ENCODE assay signal across 9 cellular contexts in the genomic region with DNA sequence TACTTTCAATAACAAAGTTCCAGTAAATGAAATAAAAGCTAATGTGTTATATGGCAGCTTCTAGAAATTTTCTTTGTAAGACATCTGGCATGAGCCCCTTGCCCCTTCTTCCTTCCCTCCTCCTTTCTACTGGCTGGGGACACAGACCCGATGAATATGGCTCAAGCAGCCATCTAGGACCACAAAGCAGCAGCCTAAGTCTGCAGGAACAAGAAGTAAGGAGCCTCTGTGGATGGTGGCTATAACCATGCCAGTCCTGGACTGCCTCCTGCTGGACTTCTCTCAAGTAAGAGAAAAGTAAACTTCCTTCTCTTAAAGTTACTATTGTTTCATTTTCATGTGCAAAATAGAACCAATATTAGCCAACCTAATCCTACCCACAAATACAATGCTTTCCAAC.
DNase-seq lines count a peak whose midpoint lies in the region; ATAC-seq, FAIRE-seq and TF ChIP-seq lines count a peak whose summit lies in the region.
"Had no signal": no experiment of that assay in that cellular context is flagged by ENCODE, and none has a peak within 500 bp of the region (broad histone marks: within the 10 kb centered on the region; RNA-seq: fewer than 3 reads in every experiment).

No MANE protein-coding gene starts in this region.

- ATAC-seq in GM19023 (IDR thresholded peaks at IDR 0.05; ENCODE audit: unreplicated experiment) (peak; percentile 40), HG03469 (IDR thresholded peaks at IDR 0.05; ENCODE audit: unreplicated experiment) (no peak)

- DNase-seq in NCI-H82 treated with DMSO at 0.1 percent for 48 hours (lab: John Stamatoyannopoulos, UW; ENCODE audit: unreplicated experiment) (peak; percentile 53), foreskin fibroblast (peak in 1 of 2 donors; percentile 71), small intestine (peak; percentile 31), NCI-H146 (lab: John Stamatoyannopoulos, UW) (no peak), activated T-cell treated with anti-CD3 and anti-CD28 coated beads for 4 hours (no peak)
- DNase-seq in activated CD4-positive, alpha-beta T cell treated with anti-CD3 and anti-CD28 coated beads for 4 hours: no peak
- DNase-seq: naive B cell had no signal

- no peaks in the 10 kb centered on the region for H3K4me1 ChIP-seq in small intestine (ENCODE audit: control insufficient read depth in 2 of 2, insufficient read depth in 1 of 2, low read depth in 1 of 2, low read length in 1 of 2)

- H3K4me3 ChIP-seq in foreskin fibroblast (ENCODE audit: low read depth in 1 of 2, low read length in 2 of 2) (no peak overlapping the region), small intestine (ENCODE audit: low read depth in 1 of 2, low read length in 2 of 2) (no peak overlapping the region)

- peak; percentile 32 for TF ChIP-seq CTCF in foreskin fibroblast (IDR thresholded peaks at IDR 0.05; ENCODE audit: low read depth, low read length)

- H3K27me3 ChIP-seq in small intestine (ENCODE audit: control insufficient read depth in 2 of 2, insufficient read depth in 2 of 2, low read length in 2 of 2): no peaks in the 10 kb centered on the region

- H3K27ac ChIP-seq in small intestine (ENCODE audit: low read depth in 1 of 2, low read length in 1 of 2): no peak overlapping the region

- whole genome bisulfite sequencing in small intestine, 3 donors: 27 to 38% (median 36%) methylated on average over 1 of the region's 1 CpG

- H3K36me3 ChIP-seq in small intestine (ENCODE audit: control insufficient read depth in 2 of 2, insufficient read depth in 2 of 2, low read length in 2 of 2): no peaks in the 10 kb centered on the region

- H3K9me3 ChIP-seq in small intestine (ENCODE audit: control insufficient read depth, low read depth): no peaks in the 10 kb centered on the region

- FAIRE-seq in small intestine (lab: Jason Lieb, UNC): no peak

Comparison
In these comparisons a context has a peak if more than half of its experiments do, and no peak if none do; other contexts are left out.
1. DNase-seq: peak in NCI-H82 treated with DMSO at 0.1 percent for 48 hours (single experiment) and small intestine (single experiment); none in NCI-H146 (single experiment), activated CD4-positive, alpha-beta T cell treated with anti-CD3 and anti-CD28 coated beads for 4 hours (0 of 2) and activated T-cell treated with anti-CD3 and anti-CD28 coated beads for 4 hours (single experiment).